13 cellular contexts compared by ENCODE assay signal in the genomic region with DNA sequence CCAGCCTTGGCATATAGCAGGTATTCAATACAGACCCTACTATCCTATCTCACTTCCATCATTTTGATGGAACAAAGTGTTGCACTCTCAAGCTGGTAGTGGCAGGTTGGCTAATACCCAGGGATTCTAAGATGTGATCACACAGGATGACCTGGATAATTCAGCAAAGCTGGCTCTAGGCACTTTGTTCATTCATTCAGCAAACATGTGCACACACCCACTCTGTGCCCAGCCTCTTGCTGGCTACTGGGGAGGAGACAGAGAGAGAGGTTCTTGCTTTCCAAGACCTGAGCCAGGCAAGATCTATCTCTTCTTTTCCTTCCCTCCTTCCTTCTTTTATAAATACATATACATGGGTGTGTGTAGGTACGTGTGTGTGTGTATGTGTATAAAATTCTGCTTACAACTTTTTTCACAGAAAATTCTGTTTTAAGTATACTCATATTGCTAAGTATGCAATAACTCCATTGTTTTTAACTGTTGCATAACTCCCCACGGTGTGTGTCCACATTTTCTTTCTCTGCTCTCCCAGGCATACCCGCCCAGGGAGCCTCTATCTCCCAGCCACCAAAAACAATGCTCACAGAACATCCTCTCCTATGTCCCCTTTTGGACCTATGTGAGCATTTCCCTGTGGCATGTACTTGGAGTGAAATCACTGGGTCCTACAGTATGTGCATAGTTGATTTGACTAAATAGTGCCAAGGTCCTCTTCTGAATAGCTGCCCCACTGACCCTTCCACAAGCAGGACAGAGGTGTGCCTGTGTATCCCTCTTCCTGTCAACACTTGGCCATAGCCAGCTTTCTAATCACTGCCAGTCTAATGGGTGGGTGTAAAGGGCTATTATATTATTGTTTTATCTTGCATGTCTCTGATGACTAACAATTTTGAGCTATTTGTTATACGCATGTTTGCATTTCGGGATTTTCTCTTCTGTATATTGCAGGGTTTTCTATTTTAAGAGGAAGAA.
"Had no signal": no experiment of that assay in that cellular context is flagged by ENCODE, and none has a peak within 500 bp of the region (broad histone marks: within the 10 kb centered on the region; RNA-seq: fewer than 3 reads in every experiment).

No MANE protein-coding gene starts in this region.

- H3K27ac Mint-ChIP-seq: activated CD4-positive, alpha-beta memory T cell treated with anti-CD3 and anti-CD28 coated beads for 36 hours; activated naive CD8-positive, alpha-beta T cell treated with anti-CD3 and anti-CD28 coated beads, Interleukin-2, amount 50 U/mL, for 24 hours; stimulated activated naive CD8-positive, alpha-beta T cell treated with anti-CD3 and anti-CD28 coated beads, Interleukin-15, Interleukin-2, amounts not matched to agents 100 ng/mL and 50 ng/mL, for 24 hours; T-helper 2 cell treated with Interferon-gamma antibody and Interleukin-4, amounts not matched to agents 5 μg/mL and 100 μg/mL, for 36 hours had no signal

- H3K27me3 Mint-ChIP-seq: activated CD4-positive, alpha-beta memory T cell treated with anti-CD3 and anti-CD28 coated beads for 36 hours; activated naive CD8-positive, alpha-beta T cell treated with anti-CD3 and anti-CD28 coated beads, Interleukin-2, amount 50 U/mL, for 24 hours; stimulated activated naive CD8-positive, alpha-beta T cell treated with anti-CD3 and anti-CD28 coated beads, Interleukin-15, Interleukin-2, amounts not matched to agents 100 ng/mL and 50 ng/mL, for 24 hours had no signal

- H3K4me3 Mint-ChIP-seq: activated CD4-positive, alpha-beta memory T cell treated with anti-CD3 and anti-CD28 coated beads for 36 hours; activated naive CD8-positive, alpha-beta T cell treated with anti-CD3 and anti-CD28 coated beads, Interleukin-2, amount 50 U/mL, for 24 hours; nephron progenitor cell; stimulated activated naive CD8-positive, alpha-beta T cell treated with anti-CD3 and anti-CD28 coated beads, Interleukin-15, Interleukin-2, amounts not matched to agents 100 ng/mL and 50 ng/mL, for 24 hours; T-helper 2 cell treated with Interferon-gamma antibody and Interleukin-4, amounts not matched to agents 5 μg/mL and 100 μg/mL, for 36 hours had no signal

- H3K36me3 Mint-ChIP-seq: activated CD4-positive, alpha-beta memory T cell treated with anti-CD3 and anti-CD28 coated beads for 36 hours had no signal

- H3K4me3 ChIP-seq: ascending aorta, coronary artery, ovary had no signal

- H3K9me3 Mint-ChIP-seq: activated CD4-positive, alpha-beta memory T cell treated with anti-CD3 and anti-CD28 coated beads for 36 hours; activated naive CD8-positive, alpha-beta T cell treated with anti-CD3 and anti-CD28 coated beads, Interleukin-2, amount 50 U/mL, for 24 hours; nephron progenitor cell; stimulated activated naive CD8-positive, alpha-beta T cell treated with anti-CD3 and anti-CD28 coated beads, Interleukin-15, Interleukin-2, amounts not matched to agents 100 ng/mL and 50 ng/mL, for 24 hours; T-helper 2 cell treated with Interferon-gamma antibody and Interleukin-4, amounts not matched to agents 5 μg/mL and 100 μg/mL, for 36 hours had no signal

- DNase-seq: activated CD4-positive, alpha-beta memory T cell treated with anti-CD3 and anti-CD28 coated beads for 36 hours; activated CD4-positive, alpha-beta T cell treated with anti-CD3 and anti-CD28 coated beads for 1 hour; activated naive CD4-positive, alpha-beta T cell treated with Interleukin-2 at 50 U/mL for 16 hours; activated naive CD8-positive, alpha-beta T cell treated with anti-CD3 and anti-CD28 coated beads, Interleukin-2, amount 50 U/mL, for 24 hours; effector memory CD4-positive, alpha-beta T cell; nephron progenitor cell; ovary; stimulated activated CD4-positive, alpha-beta T cell treated with anti-CD3 and anti-CD28 coated beads, Interleukin-4, amount 100 ng/mL, for 1 hour had no signal

- FAIRE-seq: islet of Langerhans had no signal
